ENCODE assay signal across 8 cellular contexts in genomic region chr13:30340367-30341184, GRCh38. TPM values are rescaled to one million over a fixed set of nuclear protein-coding genes. Genes with fewer than 3 reads are reported as not detected.
DNase-seq lines count a peak whose midpoint lies in the region; ATAC-seq and TF ChIP-seq lines count a peak whose summit lies in the region.

No MANE protein-coding gene starts in this region.

- intact Hi-C loops in ascending aorta (cut with DNase I), result loop anchor here (1.0 to 5.0 kb wide), 3 partner anchors 33 to 122 kb away; partner anchors contain the start of gene KATNAL1

- H3K9me2 ChIP-seq in GM23248 (ENCODE audit: insufficient read depth), result no peaks in the 10 kb centered on the region

- H3K79me2 ChIP-seq in GM23248 (ENCODE audit: insufficient read depth), result no peaks in the 10 kb centered on the region

- H2AFZ ChIP-seq in GM23248, result peak overlapping the region; percentile 67

- ATAC-seq in HG02623 (IDR thresholded peaks at IDR 0.05; ENCODE audit: unreplicated experiment), result no peak
- no peak for ATAC-seq in HG03175 (IDR thresholded peaks at IDR 0.05; ENCODE audit: unreplicated experiment)

- no peaks in the 10 kb centered on the region for H3K9me3 ChIP-seq in GM23248 (ENCODE audit: low read depth)
- H3K9me3 ChIP-seq in ascending aorta, result no peaks in the 10 kb centered on the region

- H3K4me1 ChIP-seq in GM23248 (ENCODE audit: insufficient read depth) (peaks cover 50% of the 10 kb centered on the region), ascending aorta (peaks cover 4 to 20% of the 10 kb centered on the region in 2 donors)

- WGBS in GM23248 (ENCODE audit: low coverage in 1 of 2, low lambda C conversion rate in 2 of 2, missing lambda C conversion rate in 2 of 2), 2 experiments, result 3% methylated on average over 9 of the region's 9 CpGs

- in situ Hi-C loops in GM23248 (cut with MboI), result no loop called here

- H3K27me3 ChIP-seq in GM23248 (replicated peaks; ENCODE audit: insufficient read depth), result no peaks in the 10 kb centered on the region
- H3K27me3 ChIP-seq in ascending aorta, result no peaks in the 10 kb centered on the region

- H3K36me3 ChIP-seq in GM23248 (ENCODE audit: low read depth) (no peaks in the 10 kb centered on the region), ascending aorta (no peaks in the 10 kb centered on the region)

- no peak for TF ChIP-seq CTCF in ascending aorta (IDR thresholded peaks at IDR 0.05)

- peaks cover 59% of the 10 kb centered on the region for H3F3A ChIP-seq in GM23248 (ENCODE audit: insufficient read depth)

- no peaks in the 10 kb centered on the region for H4K20me1 ChIP-seq in GM23248 (ENCODE audit: insufficient read depth)

- H3K9ac ChIP-seq in GM23248, result peak overlapping the region; percentile 71

- peak overlapping the region; percentile 92 for H3K4me2 ChIP-seq in GM23248 (ENCODE audit: unreplicated experiment)

- peak; percentile 97 for DNase-seq in GM23248
- DNase-seq in ascending aorta (ENCODE audit: low spot score in 2 of 2), result peak; percentile 38 to 88
- DNase-seq in hepatic stellate cell (ENCODE audit: low spot score), result peak; percentile 82
- DNase-seq in activated CD4-positive, CD25-positive, alpha-beta regulatory T cell treated with anti-CD3 and anti-CD28 coated beads, Interleukin-2, amount 50 U/mL, for 72 hours, result no peak
- no peak for DNase-seq in effector CD8-positive, alpha-beta T cell (lab: John Stamatoyannopoulos, UW)

- H3K27ac ChIP-seq in GM23248 (peak overlapping the region; percentile 91), ascending aorta (peak overlapping the region; percentile 77 to 83), skin epidermis (peak overlapping the region in 19 of 21 experiments; percentile 4 to 82 (median 50))

- H3K4me3 ChIP-seq in GM23248, result peak overlapping the region; percentile 67
- H3K4me3 ChIP-seq in ascending aorta, result peak overlapping the region in 1 of 2 donors; percentile 25
- no peak overlapping the region for H3K4me3 ChIP-seq in skin epidermis

RNA-seq across cellular contexts. Expression of gene KATNAL1, which starts 33.2 kb away (rescaled TPM):
- 25.8 and 34.8 TPM in 2 replicates for total RNA-seq in GM23248 (2014; rRNA removed; shearing (Covaris generic))
- polyA plus RNA-seq in GM23248 (2016; fragmentation: Nextera tagmentation; extraction: Ambion mirVana), result 21.5 and 23.1 TPM in 2 replicates
- 13.2 TPM for total RNA-seq in ascending aorta

Comparison
In these comparisons a context has a peak if more than half of its experiments do, and no peak if none do; other contexts are left out.
1. DNase-seq: peak in GM23248 (single experiment), ascending aorta (2 of 2) and hepatic stellate cell (single experiment); none in activated CD4-positive, CD25-positive, alpha-beta regulatory T cell treated with anti-CD3 and anti-CD28 coated beads, Interleukin-2, amount 50 U/mL, for 72 hours (single experiment) and effector CD8-positive, alpha-beta T cell (single experiment).
2. Peak in every context shown above with its lines, with median percentiles within 50 percentile points of each other: H3K27ac ChIP-seq.